ENCODE assay signal across 8 cellular contexts in the genomic region with DNA sequence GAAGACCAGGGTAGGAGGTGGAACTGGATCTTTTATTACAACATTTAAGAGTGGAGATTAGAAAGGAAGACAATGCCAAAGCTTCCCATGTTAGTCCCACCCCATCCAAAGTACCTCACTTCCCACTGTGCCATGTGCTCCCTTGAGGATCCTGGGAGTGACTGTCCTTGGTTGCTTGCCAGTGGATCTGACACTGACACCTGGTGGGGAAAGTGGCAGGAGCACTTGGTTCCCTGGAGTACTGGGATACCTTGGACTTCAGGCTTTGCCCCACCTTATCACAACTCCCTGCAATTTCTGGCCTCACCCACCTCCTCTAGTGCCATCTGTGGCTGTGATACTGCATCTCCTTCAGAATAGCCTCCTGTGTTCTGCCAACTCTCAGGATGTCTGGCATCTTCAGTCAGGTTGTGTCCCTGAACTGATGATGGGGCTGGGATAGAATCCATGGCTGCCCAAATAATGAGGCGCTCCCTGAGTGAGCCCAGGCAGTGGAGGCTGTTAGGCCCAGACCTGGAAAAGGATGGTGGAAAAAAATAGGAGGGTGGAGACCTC. TPM values are rescaled to one million over a fixed set of nuclear protein-coding genes. Genes with fewer than 3 reads are reported as not detected.
DNase-seq lines count a peak whose midpoint lies in the region; ATAC-seq and TF ChIP-seq lines count a peak whose summit lies in the region.

No MANE protein-coding gene starts in this region.

- no peaks in the 10 kb centered on the region for H3K9me2 ChIP-seq in MM.1S (replicated peaks; ENCODE audit: insufficient read depth, low read length)

- peak overlapping the region; percentile 61 to 74 for H3K27ac Mint-ChIP-seq in T-cell

- H3K9me3 Mint-ChIP-seq in T-cell: no peaks in the 10 kb centered on the region

- H3K4me1 ChIP-seq in MM.1S (ENCODE audit: low read length): peaks cover 3% of the 10 kb centered on the region; the same call in 1 of the 2 replicates
- H3K4me1 ChIP-seq in gastroesophageal sphincter: peaks cover 0 to 27% (median 4%) of the 10 kb centered on the region in 3 donors

- no peak overlapping the region for H3K9ac ChIP-seq in MM.1S (ENCODE audit: low read length)

- TF ChIP-seq EP300 in gastroesophageal sphincter (IDR thresholded peaks at IDR 0.05): no peak

- ATAC-seq in T-cell (replicated peaks in 1 of 4) (no peak), gastroesophageal sphincter (no peak), GM19023 (IDR thresholded peaks at IDR 0.05; ENCODE audit: unreplicated experiment) (no peak)

- H3K36me3 ChIP-seq in MM.1S (replicated peaks; ENCODE audit: insufficient read depth, low read length) (peaks cover 9% of the 10 kb centered on the region), gastroesophageal sphincter (peaks cover 3 to 39% of the 10 kb centered on the region in 2 donors)

- H3K4me1 Mint-ChIP-seq in T-cell: peaks cover 18 to 23% (median 18%) of the 10 kb centered on the region in 3 donors

- CTCF ChIA-PET in T-cell (lab: Charles Lee): no interaction called here

- peaks cover 16% of the 10 kb centered on the region; the same call in 1 of the 2 replicates for H3F3A ChIP-seq in MM.1S (ENCODE audit: insufficient read depth, low read length)

- no peaks in the 10 kb centered on the region for H3K27me3 Mint-ChIP-seq in T-cell

- H3K4me2 ChIP-seq in MM.1S (ENCODE audit: low read depth, low read length): no peak overlapping the region

- H4K20me1 ChIP-seq in MM.1S (ENCODE audit: insufficient read depth, low read length): no peaks in the 10 kb centered on the region; the same call in 1 of the 2 replicates

- 100% methylated on average over 1 of the region's 1 CpG; no CpG with 5 or more reads in 1 of the 2 donors for WGBS in gastroesophageal sphincter (ENCODE audit: low coverage in 1 of 2), 2 donors

- H3K27me3 ChIP-seq in MM.1S (replicated peaks; ENCODE audit: insufficient read depth, low read length): peaks cover 21% of the 10 kb centered on the region
- no peaks in the 10 kb centered on the region for H3K27me3 ChIP-seq in gastroesophageal sphincter

- peak; percentile 17; the same call in 1 of the 2 replicates for TF ChIP-seq CTCF in MM.1S (IDR thresholded peaks at IDR 0.05; ENCODE audit: low read length)
- peak in 2 of 4 experiments; percentile 31 to 34 for TF ChIP-seq CTCF in gastroesophageal sphincter (IDR thresholded peaks at IDR 0.05)
- peak; percentile 48 for TF ChIP-seq CTCF in retinal pigment epithelial cell (conservative IDR thresholded peaks at IDR 0.05; ENCODE audit: low read depth, low read length)
- no peak for TF ChIP-seq CTCF in GM10266 (IDR thresholded peaks at IDR 0.05; ENCODE audit: control insufficient read depth, insufficient read depth, low read depth, missing control alignments)

- H3K27ac ChIP-seq in MM.1S (ENCODE audit: low read length) (no peak overlapping the region), gastroesophageal sphincter (peak overlapping the region in 3 of 4 donors; percentile 92 to 93 (median 93))

- DNase-seq in Daoy (ENCODE audit: low read depth) (peak; percentile 71), MM.1S (no peak), T-cell (no peak), retinal pigment epithelial cell (ENCODE audit: low read depth) (no peak), GM10266 (ENCODE audit: extremely low spot score) (no peak)
- DNase-seq in activated CD4-positive, CD25-positive, alpha-beta regulatory T cell (lab: John Stamatoyannopoulos, UW): no peak

- POLR2A ChIA-PET in T-cell (lab: Charles Lee): interaction anchor here in 1 of 2 donors (0.6 kb wide), 1 partner anchor 47 kb away, joined by 3 read pairs; no protein-coding TSS in a partner anchor

- TF ChIP-seq POLR2A in gastroesophageal sphincter (IDR thresholded peaks at IDR 0.05): no peak

- H3K9me3 ChIP-seq in MM.1S (replicated peaks; ENCODE audit: insufficient read depth, low read length): no peaks in the 10 kb centered on the region
- H3K9me3 ChIP-seq in gastroesophageal sphincter: no peaks in the 10 kb centered on the region

- H3K36me3 Mint-ChIP-seq in T-cell: peaks cover 11% of the 10 kb centered on the region

- no peak overlapping the region for H2AFZ ChIP-seq in MM.1S (ENCODE audit: low read length)

- no peak overlapping the region for H3K4me3 ChIP-seq in MM.1S (ENCODE audit: low read length)
- H3K4me3 ChIP-seq in gastroesophageal sphincter: no peak overlapping the region
- H3K4me3 ChIP-seq in retinal pigment epithelial cell (ENCODE audit: low read length): no peak overlapping the region

- peak overlapping the region; percentile 92 to 93 (median 93) for H3K4me3 Mint-ChIP-seq in T-cell

- H3K79me2 ChIP-seq in MM.1S (ENCODE audit: low read length): no peaks in the 10 kb centered on the region

RNA-seq across cellular contexts. Expression of gene ELL3, which starts 1.3 kb away (rescaled TPM):
- 1.2 TPM in 1 of 2 replicates, not detected in the other for total RNA-seq in Daoy (2014; rRNA removed; shearing (Covaris generic))
- total RNA-seq in T-cell: 1 to 10 TPM in 4 of 5 donors, under 1 TPM in 1; 0.80 to 6.5 (median 2.2) TPM
- 1 to 10 TPM; 5.1 to 6.6 (median 5.8) TPM for total RNA-seq in gastroesophageal sphincter

RNA-seq across cellular contexts. Expression of gene SERF2, which starts 16.6 kb away (rescaled TPM):
- 644 and 700 TPM in 2 replicates for total RNA-seq in Daoy (2014; rRNA removed; shearing (Covaris generic))
- 100 to 1,000 TPM; 397 to 586 (median 532) TPM for total RNA-seq in T-cell
- 100 to 1,000 TPM; 518 to 789 (median 702) TPM for total RNA-seq in gastroesophageal sphincter

RNA-seq across cellular contexts. Expression of gene SERINC4, which starts 24.5 kb away (rescaled TPM):
- total RNA-seq in Daoy (2014; rRNA removed; shearing (Covaris generic)): 0.11 TPM in 1 of 2 replicates, not detected in the other
- total RNA-seq in T-cell: under 1 TPM in 3 of 5 donors, not detected in 2; 0.20 to 0.32 (median 0.26) TPM
- under 1 TPM in 1 of 4 donors, not detected in 3; 0.39 TPM for total RNA-seq in gastroesophageal sphincter

RNA-seq across cellular contexts. Expression of gene HYPK, which starts 24.9 kb away (rescaled TPM):
- total RNA-seq in Daoy (2014; rRNA removed; shearing (Covaris generic)): 14.5 and 26.3 TPM in 2 replicates
- total RNA-seq in T-cell (10 to 100 TPM; 19.2 to 23.6 (median 21.8) TPM), gastroesophageal sphincter (1 to 10 TPM; 3.7 to 8.4 (median 7.7) TPM)

RNA-seq across cellular contexts. Expression of gene PDIA3, which starts 29.2 kb away (rescaled TPM):
- total RNA-seq in Daoy (2014; rRNA removed; shearing (Covaris generic)): 104 and 115 TPM in 2 replicates
- 100 to 1,000 TPM; 151 to 231 (median 190) TPM for total RNA-seq in T-cell
- total RNA-seq in gastroesophageal sphincter: 100 to 1,000 TPM in 3 of 4 donors, 10 to 100 TPM in 1; 85.3 to 141 (median 113) TPM
